1 cellular context compared by ENCODE assay signal in the genomic region with DNA sequence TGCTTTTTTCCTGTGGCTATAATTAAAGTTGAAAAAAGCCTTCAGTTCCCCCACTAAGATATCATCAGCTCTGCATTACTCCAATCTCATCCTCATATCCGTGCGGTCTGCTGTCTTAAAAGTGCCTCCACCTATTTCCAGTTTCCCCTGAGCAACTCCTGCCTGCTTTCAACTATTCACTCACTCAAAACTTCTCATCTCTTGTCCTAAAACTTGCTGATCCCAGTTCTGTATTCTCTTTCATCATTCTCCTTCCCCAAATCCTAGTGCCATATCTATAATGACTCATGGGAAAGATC.
TF ChIP-seq lines count a peak whose summit lies in the region.

No MANE protein-coding gene starts in this region.

TF ChIP-seq in SK-N-SH, 30 proteins besides CTCF, POLR2A, EP300 and RAD21 (continued from another document):
- TF ChIP-seq, protein P1, sequence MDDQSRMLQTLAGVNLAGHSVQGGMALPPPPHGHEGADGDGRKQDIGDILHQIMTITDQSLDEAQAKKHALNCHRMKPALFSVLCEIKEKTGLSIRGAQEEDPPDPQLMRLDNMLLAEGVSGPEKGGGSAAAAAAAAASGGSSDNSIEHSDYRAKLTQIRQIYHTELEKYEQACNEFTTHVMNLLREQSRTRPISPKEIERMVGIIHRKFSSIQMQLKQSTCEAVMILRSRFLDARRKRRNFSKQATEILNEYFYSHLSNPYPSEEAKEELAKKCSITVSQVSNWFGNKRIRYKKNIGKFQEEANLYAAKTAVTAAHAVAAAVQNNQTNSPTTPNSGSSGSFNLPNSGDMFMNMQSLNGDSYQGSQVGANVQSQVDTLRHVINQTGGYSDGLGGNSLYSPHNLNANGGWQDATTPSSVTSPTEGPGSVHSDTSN (IDR thresholded peaks at IDR 0.05) = no peak
- TF ChIP-seq, protein P2, sequence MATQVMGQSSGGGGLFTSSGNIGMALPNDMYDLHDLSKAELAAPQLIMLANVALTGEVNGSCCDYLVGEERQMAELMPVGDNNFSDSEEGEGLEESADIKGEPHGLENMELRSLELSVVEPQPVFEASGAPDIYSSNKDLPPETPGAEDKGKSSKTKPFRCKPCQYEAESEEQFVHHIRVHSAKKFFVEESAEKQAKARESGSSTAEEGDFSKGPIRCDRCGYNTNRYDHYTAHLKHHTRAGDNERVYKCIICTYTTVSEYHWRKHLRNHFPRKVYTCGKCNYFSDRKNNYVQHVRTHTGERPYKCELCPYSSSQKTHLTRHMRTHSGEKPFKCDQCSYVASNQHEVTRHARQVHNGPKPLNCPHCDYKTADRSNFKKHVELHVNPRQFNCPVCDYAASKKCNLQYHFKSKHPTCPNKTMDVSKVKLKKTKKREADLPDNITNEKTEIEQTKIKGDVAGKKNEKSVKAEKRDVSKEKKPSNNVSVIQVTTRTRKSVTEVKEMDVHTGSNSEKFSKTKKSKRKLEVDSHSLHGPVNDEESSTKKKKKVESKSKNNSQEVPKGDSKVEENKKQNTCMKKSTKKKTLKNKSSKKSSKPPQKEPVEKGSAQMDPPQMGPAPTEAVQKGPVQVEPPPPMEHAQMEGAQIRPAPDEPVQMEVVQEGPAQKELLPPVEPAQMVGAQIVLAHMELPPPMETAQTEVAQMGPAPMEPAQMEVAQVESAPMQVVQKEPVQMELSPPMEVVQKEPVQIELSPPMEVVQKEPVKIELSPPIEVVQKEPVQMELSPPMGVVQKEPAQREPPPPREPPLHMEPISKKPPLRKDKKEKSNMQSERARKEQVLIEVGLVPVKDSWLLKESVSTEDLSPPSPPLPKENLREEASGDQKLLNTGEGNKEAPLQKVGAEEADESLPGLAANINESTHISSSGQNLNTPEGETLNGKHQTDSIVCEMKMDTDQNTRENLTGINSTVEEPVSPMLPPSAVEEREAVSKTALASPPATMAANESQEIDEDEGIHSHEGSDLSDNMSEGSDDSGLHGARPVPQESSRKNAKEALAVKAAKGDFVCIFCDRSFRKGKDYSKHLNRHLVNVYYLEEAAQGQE (IDR thresholded peaks at IDR 0.05; ENCODE audit: low read depth, low read length) = no peak
- no peak for TF ChIP-seq RCOR1 (IDR thresholded peaks at IDR 0.05; ENCODE audit: low read length)
TF ChIP-seq in SK-N-SH: peak in this region for 0.
